Comparison of ENCODE assay signal across 8 cellular contexts in the genomic region with DNA sequence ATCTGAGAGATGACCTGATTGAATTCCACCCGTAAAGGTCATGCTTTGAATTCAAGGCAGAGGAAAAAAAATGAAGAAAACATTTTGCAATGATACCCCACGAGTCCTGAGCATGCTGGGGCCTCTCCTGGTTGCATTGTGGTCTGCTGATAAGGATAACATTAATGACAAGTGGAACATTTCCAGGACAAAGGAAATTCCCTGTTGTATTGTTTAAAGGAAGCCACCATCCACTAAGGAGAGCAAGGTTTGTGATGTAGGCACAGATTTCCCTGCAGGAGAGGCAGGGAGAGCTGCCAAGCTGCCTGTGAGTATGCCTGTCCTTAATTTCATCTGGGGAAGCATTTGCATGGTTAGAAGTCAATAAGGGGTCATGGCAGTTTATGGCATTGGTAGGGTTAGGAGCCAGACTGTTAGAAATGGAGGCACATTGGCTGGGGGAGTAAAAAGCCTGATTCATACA. TPM values are rescaled to one million over a fixed set of nuclear protein-coding genes. Genes with fewer than 3 reads are reported as not detected.
A peak's percentile ranks its signal among the peaks of the same experiment; 100 is the strongest.
DNase-seq lines count a peak whose midpoint lies in the region; ATAC-seq and TF ChIP-seq lines count a peak whose summit lies in the region.

No MANE protein-coding gene starts in this region.

- H3K4ac ChIP-seq in mesendoderm (ENCODE audit: low read depth, low read length), result peak overlapping the region; percentile 62

- no peak overlapping the region for H4K8ac ChIP-seq in mesendoderm (ENCODE audit: low read depth, low read length)

- no peak overlapping the region for H3K23ac ChIP-seq in mesendoderm (ENCODE audit: low read length)

- no peak overlapping the region for H3K4me2 ChIP-seq in mesendoderm (ENCODE audit: low read length)

- no peak overlapping the region for H2AK5ac ChIP-seq in mesendoderm (ENCODE audit: low read length)

- H3K4me1 ChIP-seq in mesendoderm (ENCODE audit: control insufficient read depth, low read depth, low read length) (peaks cover 5% of the 10 kb centered on the region), prostate gland (replicated peaks) (no peaks in the 10 kb centered on the region)

- H3K4me3 Mint-ChIP-seq in stimulated activated naive CD8-positive, alpha-beta T cell treated with anti-CD3 and anti-CD28 coated beads, Interleukin-15, Interleukin-2, amounts not matched to agents 100 ng/mL and 50 ng/mL, for 24 hours, result peak overlapping the region; percentile 80

- no peak overlapping the region for H2BK15ac ChIP-seq in mesendoderm (replicated peaks; ENCODE audit: low read depth)

- no peak for DNase-seq in stimulated activated naive CD8-positive, alpha-beta T cell treated with anti-CD3 and anti-CD28 coated beads, Interleukin-15, Interleukin-2, amounts not matched to agents 100 U/mL and 50 U/mL, for 24 hours
- DNase-seq in astrocyte of the hippocampus (ENCODE audit: low read depth, low spot score) (peak; percentile 70), mesendoderm (peak; percentile 81), GM19238 (ENCODE audit: insufficient read length, low spot score) (no peak), prostate gland (ENCODE audit: low spot score) (no peak), medulla oblongata (ENCODE audit: extremely low spot score) (no peak)

- H2BK5ac ChIP-seq in mesendoderm (ENCODE audit: low read length), result no peak overlapping the region

- H3K36me3 ChIP-seq in mesendoderm (ENCODE audit: control insufficient read depth, insufficient read depth, low read length) (no peaks in the 10 kb centered on the region), prostate gland (no peaks in the 10 kb centered on the region)

- H3K27me3 ChIP-seq in mesendoderm (ENCODE audit: insufficient read depth, low read length, poor library complexity), result no peaks in the 10 kb centered on the region
- H3K27me3 ChIP-seq in prostate gland (replicated peaks; ENCODE audit: insufficient read depth), result no peaks in the 10 kb centered on the region

- no peak for TF ChIP-seq CTCF in prostate gland (IDR thresholded peaks at IDR 0.05)

- H3K9me3 Mint-ChIP-seq in stimulated activated naive CD8-positive, alpha-beta T cell treated with anti-CD3 and anti-CD28 coated beads, Interleukin-15, Interleukin-2, amounts not matched to agents 100 ng/mL and 50 ng/mL, for 24 hours, result peaks cover 8% of the 10 kb centered on the region

- no peaks in the 10 kb centered on the region for H3K27me3 Mint-ChIP-seq in stimulated activated naive CD8-positive, alpha-beta T cell treated with anti-CD3 and anti-CD28 coated beads, Interleukin-15, Interleukin-2, amounts not matched to agents 100 ng/mL and 50 ng/mL, for 24 hours

- peak overlapping the region; percentile 97 for H3K27ac Mint-ChIP-seq in stimulated activated naive CD8-positive, alpha-beta T cell treated with anti-CD3 and anti-CD28 coated beads, Interleukin-15, Interleukin-2, amounts not matched to agents 100 ng/mL and 50 ng/mL, for 24 hours

- no CpG with 5 or more reads among the region's 2 CpGs for WGBS in mesendoderm (ENCODE audit: extremely low coverage, insufficient coverage, low lambda C conversion rate)
- WGBS in prostate gland, result 27% methylated on average over 2 of the region's 2 CpGs

- no peak overlapping the region for H3K4me3 ChIP-seq in mesendoderm (ENCODE audit: low read length)
- no peak overlapping the region for H3K4me3 ChIP-seq in prostate gland

- peak overlapping the region; percentile 69 for H2BK120ac ChIP-seq in mesendoderm (ENCODE audit: low read depth, low read length)

- H3K36me3 Mint-ChIP-seq in stimulated activated naive CD8-positive, alpha-beta T cell treated with anti-CD3 and anti-CD28 coated beads, Interleukin-15, Interleukin-2, amounts not matched to agents 100 ng/mL and 50 ng/mL, for 24 hours (ENCODE audit: low read depth), result peaks cover 12% of the 10 kb centered on the region

- H3K9ac ChIP-seq in mesendoderm (ENCODE audit: low read length), result no peak overlapping the region

- H3K79me2 ChIP-seq in mesendoderm (ENCODE audit: control insufficient read depth, insufficient read depth, low read length), result no peaks in the 10 kb centered on the region

- peak overlapping the region; percentile 18 for H3K56ac ChIP-seq in mesendoderm (ENCODE audit: low read length)

- H3K27ac ChIP-seq in mesendoderm (ENCODE audit: low read depth, low read length) (no peak overlapping the region), prostate gland (peak overlapping the region in 1 of 2 donors; percentile 10)

- no peak overlapping the region for H4K5ac ChIP-seq in mesendoderm (ENCODE audit: low read length)

- no peaks in the 10 kb centered on the region for H3K9me3 ChIP-seq in prostate gland

- peak overlapping the region; percentile 60 for H3K18ac ChIP-seq in mesendoderm (ENCODE audit: low read length)

- TF ChIP-seq POLR2A in prostate gland (IDR thresholded peaks at IDR 0.05), result no peak

- intact Hi-C loops in prostate gland (cut with DNase I), result no loop called here

- H3K4me1 Mint-ChIP-seq in stimulated activated naive CD8-positive, alpha-beta T cell treated with anti-CD3 and anti-CD28 coated beads, Interleukin-15, Interleukin-2, amounts not matched to agents 100 ng/mL and 50 ng/mL, for 24 hours (ENCODE audit: low read depth), result peaks cover 100% of the 10 kb centered on the region

- ATAC-seq in stimulated activated naive CD8-positive, alpha-beta T cell treated with anti-CD3 and anti-CD28 coated beads, Interleukin-15, Interleukin-2, amounts not matched to agents 100 U/mL and 50 U/mL, for 24 hours, result no peak
- ATAC-seq in HG03159 (IDR thresholded peaks at IDR 0.05; ENCODE audit: unreplicated experiment), result no peak

- no peaks in the 10 kb centered on the region for H3K79me1 ChIP-seq in mesendoderm (ENCODE audit: low read length)

RNA-seq across cellular contexts. Expression of gene FLI1, which starts 21.9 kb away (rescaled TPM):
- polyA plus RNA-seq in mesendoderm (2013, experiment 1 of 2), result 0.21 TPM
- polyA plus RNA-seq in mesendoderm (2013, experiment 2 of 2), result 0.25 TPM
- total RNA-seq in prostate gland, result 10 to 100 TPM in 1 of 2 donors, 1 to 10 TPM in 1; 9.8 to 10.6 TPM

Comparison
In these comparisons a context has a peak if more than half of its experiments do, and no peak if none do; other contexts are left out.
1. DNase-seq: peak in astrocyte of the hippocampus (single experiment) and mesendoderm (single experiment); none in stimulated activated naive CD8-positive, alpha-beta T cell treated with anti-CD3 and anti-CD28 coated beads, Interleukin-15, Interleukin-2, amounts not matched to agents 100 U/mL and 50 U/mL, for 24 hours (single experiment), GM19238 (single experiment), prostate gland (single experiment) and medulla oblongata (single experiment).